Comparison of ENCODE assay signal across 23 cellular contexts in genomic region chr1:29854700-29855276, GRCh38.
DNase-seq lines count a peak whose midpoint lies in the region; ATAC-seq and TF ChIP-seq lines count a peak whose summit lies in the region.
"Had no signal": no experiment of that assay in that cellular context is flagged by ENCODE, and none has a peak within 500 bp of the region (broad histone marks: within the 10 kb centered on the region; RNA-seq: fewer than 3 reads in every experiment).

No MANE protein-coding gene starts in this region.

- TF ChIP-seq CTCF in suprapubic skin (IDR thresholded peaks at IDR 0.05) (no peak), Peyer's patch (IDR thresholded peaks at IDR 0.05) (no peak)

- no peak overlapping the region for H4K91ac ChIP-seq in neuronal stem cell (ENCODE audit: low read depth, low read length, poor library complexity)

- H2AFZ ChIP-seq in neuronal stem cell (ENCODE audit: low read length): no peak overlapping the region
- H2AFZ ChIP-seq: GM23338 had no signal

- no peak overlapping the region for H2BK12ac ChIP-seq in neuronal stem cell (ENCODE audit: low read length)

- H3K9ac ChIP-seq in BLaER1: no peak overlapping the region
- H3K9ac ChIP-seq in BLaER1 treated with 17β-estradiol and CSF1 and Interleukin-3, amounts not matched to agents 10 nM and 100 nM: no peak overlapping the region
- H3K9ac ChIP-seq in neuronal stem cell (ENCODE audit: low read depth, low read length, poor library complexity): no peak overlapping the region
- H3K9ac ChIP-seq: KMS-11, SK-N-SH had no signal

- no peak for TF ChIP-seq EP300 in suprapubic skin (IDR thresholded peaks at IDR 0.05)

- no peak for TF ChIP-seq POLR2A in suprapubic skin (IDR thresholded peaks at IDR 0.05)
- TF ChIP-seq POLR2A in Peyer's patch (IDR thresholded peaks at IDR 0.05): no peak

- H4K8ac ChIP-seq in neuronal stem cell (ENCODE audit: low read depth, low read length): no peak overlapping the region

- no peak overlapping the region for H3K4ac ChIP-seq in neuronal stem cell (ENCODE audit: low read length)

- H2AK5ac ChIP-seq in neuronal stem cell (ENCODE audit: low read depth, low read length): no peak overlapping the region

- H3K4me1 ChIP-seq in BLaER1 (peaks cover 62% of the 10 kb centered on the region), neuronal stem cell (ENCODE audit: control insufficient read depth in 2 of 2, insufficient read depth in 1 of 2, low read depth in 1 of 2, low read length in 2 of 2) (peaks cover 0 to 2% of the 10 kb centered on the region in 2 donors), suprapubic skin (no peaks in the 10 kb centered on the region), Peyer's patch (no peaks in the 10 kb centered on the region)
- H3K4me1 ChIP-seq in BLaER1 treated with 17β-estradiol and CSF1 and Interleukin-3, amounts not matched to agents 10 nM and 100 nM: peaks cover 34 to 64% (median 56%) of the 10 kb centered on the region in 10 experiments
- H3K4me1 ChIP-seq: Caco-2, HAP-1 had no signal

- DNase-seq in ecto neural progenitor cell (ENCODE audit: low spot score) (peak; percentile 10), neuronal stem cell (ENCODE audit: low spot score) (no peak), suprapubic skin (ENCODE audit: low spot score in 2 of 2) (no peak), Peyer's patch (no peak)
- DNase-seq: Caco-2; CD4-positive, alpha-beta memory T cell; DMS 273 treated with DMSO at 0.1 percent for 48 hours; DND-41; IMR-90; NCI-H146; NCI-H2029; NCI-H2171; NCI-H446; NCI-H526; SIG-M5; SK-N-SH had no signal

- H3K9me3 ChIP-seq in BLaER1 (peaks cover 4% of the 10 kb centered on the region), neuronal stem cell (replicated peaks in 1 of 2; ENCODE audit: control insufficient read depth in 2 of 2, insufficient read depth in 1 of 2, low read depth in 1 of 2, low read length in 2 of 2) (no peaks in the 10 kb centered on the region), suprapubic skin (no peaks in the 10 kb centered on the region), Peyer's patch (no peaks in the 10 kb centered on the region)
- H3K9me3 ChIP-seq in BLaER1 treated with 17β-estradiol and CSF1 and Interleukin-3, amounts not matched to agents 10 nM and 100 nM (replicated peaks in 1 of 11): peaks cover 0 to 6% (median 3%) of the 10 kb centered on the region in 11 experiments; a peak in 13 of 22 replicates
- H3K9me3 ChIP-seq: Caco-2, HAP-1, SK-N-SH had no signal

- H3K14ac ChIP-seq in neuronal stem cell (ENCODE audit: low read length): no peak overlapping the region

- no peaks in the 10 kb centered on the region for H3K79me1 ChIP-seq in neuronal stem cell (ENCODE audit: low read depth, low read length)

- no CpG with 5 or more reads among the region's 9 CpGs for WGBS in neuronal stem cell (ENCODE audit: extremely low coverage in 2 of 2, insufficient read length in 2 of 2, insufficient replicate concordance in 1 of 2), 2 donors
- WGBS in suprapubic skin: 72% methylated on average over 9 of the region's 9 CpGs

- H2BK120ac ChIP-seq in neuronal stem cell (ENCODE audit: low read depth, low read length): no peak overlapping the region

- H3K27me3 ChIP-seq in BLaER1 (no peaks in the 10 kb centered on the region), neuronal stem cell (ENCODE audit: control insufficient read depth in 3 of 3, insufficient read depth in 3 of 3, low read depth in 1 of 3, low read length in 3 of 3) (peaks cover 0 to 6% (median 0%) of the 10 kb centered on the region in 3 experiments), suprapubic skin (peaks cover 60% of the 10 kb centered on the region), Peyer's patch (no peaks in the 10 kb centered on the region)
- H3K27me3 ChIP-seq in BLaER1 treated with 17β-estradiol and CSF1 and Interleukin-3, amounts not matched to agents 10 nM and 100 nM: peaks cover 0 to 7% (median 0%) of the 10 kb centered on the region in 11 experiments; a peak in 2 of 22 replicates

- H3K23ac ChIP-seq in neuronal stem cell (ENCODE audit: low read depth, low read length, poor library complexity): no peak overlapping the region

- H3K27ac ChIP-seq in BLaER1 (no peak overlapping the region), neuronal stem cell (replicated peaks; ENCODE audit: low read length) (no peak overlapping the region), suprapubic skin (no peak overlapping the region), Peyer's patch (no peak overlapping the region)
- H3K27ac ChIP-seq in BLaER1 treated with 17β-estradiol and CSF1 and Interleukin-3, amounts not matched to agents 10 nM and 100 nM: no peak overlapping the region
- H3K27ac ChIP-seq: KMS-11, RWPE1 had no signal

- ATAC-seq in HG02885 (IDR thresholded peaks at IDR 0.05; ENCODE audit: poor library complexity, unreplicated experiment): no peak
- ATAC-seq: GM23338 had no signal

- H3K36me3 ChIP-seq in BLaER1 (no peaks in the 10 kb centered on the region), neuronal stem cell (replicated peaks in 1 of 2; ENCODE audit: control insufficient read depth in 2 of 2, insufficient read depth in 2 of 2, low read length in 2 of 2) (no peaks in the 10 kb centered on the region), suprapubic skin (no peaks in the 10 kb centered on the region), Peyer's patch (no peaks in the 10 kb centered on the region)
- H3K36me3 ChIP-seq in BLaER1 treated with 17β-estradiol and CSF1 and Interleukin-3, amounts not matched to agents 10 nM and 100 nM: no peaks in the 10 kb centered on the region
- H3K36me3 ChIP-seq: HAP-1 had no signal

- no peak overlapping the region for H3K4me3 ChIP-seq in BLaER1
- H3K4me3 ChIP-seq in BLaER1 treated with 17β-estradiol and CSF1 and Interleukin-3, amounts not matched to agents 10 nM and 100 nM: no peak overlapping the region
- no peak overlapping the region for H3K4me3 ChIP-seq in neuronal stem cell (ENCODE audit: low read length in 2 of 2)
- no peak overlapping the region for H3K4me3 ChIP-seq in suprapubic skin
- no peak overlapping the region for H3K4me3 ChIP-seq in Peyer's patch
- H3K4me3 ChIP-seq: GM23338, HAP-1 had no signal

- peak overlapping the region; percentile 73 for H3K18ac ChIP-seq in neuronal stem cell (ENCODE audit: low read length)

- H2BK15ac ChIP-seq in neuronal stem cell (ENCODE audit: low read length): no peak overlapping the region

- peak overlapping the region; percentile 75 for H3K4me2 ChIP-seq in BLaER1
- H3K4me2 ChIP-seq in BLaER1 treated with 17β-estradiol and CSF1 and Interleukin-3, amounts not matched to agents 10 nM and 100 nM: peak overlapping the region; percentile 36 to 83 (median 72); a peak in 21 of 22 replicates
- H3K4me2 ChIP-seq in neuronal stem cell (ENCODE audit: insufficient read depth, low read length, poor library complexity, severe bottlenecking): no peak overlapping the region
- H3K4me2 ChIP-seq: GM23338, KMS-11, SK-N-SH had no signal

- H4K20me1 ChIP-seq in BLaER1: no peaks in the 10 kb centered on the region
- no peaks in the 10 kb centered on the region; a peak in 1 of 22 replicates for H4K20me1 ChIP-seq in BLaER1 treated with 17β-estradiol and CSF1 and Interleukin-3, amounts not matched to agents 10 nM and 100 nM

- H2BK5ac ChIP-seq in neuronal stem cell (ENCODE audit: low read length): no peak overlapping the region
